Comparison of ENCODE assay signal across 17 cellular contexts in the genomic region with DNA sequence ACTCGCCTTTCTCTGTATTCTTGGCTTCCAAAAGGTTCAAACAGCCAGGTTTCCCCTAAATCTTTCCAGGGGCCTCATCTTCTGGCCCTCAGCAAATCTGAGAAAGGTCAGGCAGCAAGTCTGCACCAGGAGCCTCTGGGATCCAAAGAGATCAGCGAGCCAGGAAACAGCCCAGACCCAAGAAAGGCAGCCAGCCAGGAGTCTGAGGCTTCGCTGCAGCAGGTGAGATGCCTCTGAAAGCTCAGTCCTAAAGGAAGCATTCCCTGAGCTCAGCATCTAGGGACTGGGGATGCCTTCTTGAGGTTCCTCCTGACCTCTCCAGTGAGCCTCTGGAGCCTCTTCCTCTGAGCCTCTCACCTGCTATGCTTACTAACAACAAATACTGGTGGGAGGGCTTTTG.
DNase-seq lines count a peak whose midpoint lies in the region; ATAC-seq and TF ChIP-seq lines count a peak whose summit lies in the region.
"Had no signal": no experiment of that assay in that cellular context is flagged by ENCODE, and none has a peak within 500 bp of the region (broad histone marks: within the 10 kb centered on the region; RNA-seq: fewer than 3 reads in every experiment).

No MANE protein-coding gene starts in this region.

- H3K4me1 Mint-ChIP-seq in endodermal cell = peaks cover 8% of the 10 kb centered on the region
- H3K4me1 Mint-ChIP-seq in stimulated activated effector memory CD8-positive, alpha-beta T cell treated with anti-CD3 and anti-CD28 coated beads, Interleukin-12 subunit alpha, Interleukin-12 subunit beta, amount 100 ng/mL, for 72 hours = no peaks in the 10 kb centered on the region

- H4K20me1 ChIP-seq in neural cell (ENCODE audit: insufficient read depth) = no peaks in the 10 kb centered on the region

- H3K36me3 ChIP-seq in cardiac muscle cell (no peaks in the 10 kb centered on the region), endodermal cell (ENCODE audit: control insufficient read depth, insufficient read depth, low read length) (no peaks in the 10 kb centered on the region), neural cell (ENCODE audit: insufficient read depth, low read length) (no peaks in the 10 kb centered on the region), vagina (no peaks in the 10 kb centered on the region)

- H3K9me3 ChIP-seq in cardiac muscle cell (ENCODE audit: low read depth) = no peaks in the 10 kb centered on the region
- no peaks in the 10 kb centered on the region for H3K9me3 ChIP-seq in endodermal cell (ENCODE audit: control insufficient read depth, low read length)
- H3K9me3 ChIP-seq in neural cell (ENCODE audit: low read length) = no peaks in the 10 kb centered on the region
- H3K9me3 ChIP-seq in vagina = no peaks in the 10 kb centered on the region

- no peak overlapping the region for H3K9ac ChIP-seq in endodermal cell (ENCODE audit: extremely low read depth, low read length, poor library complexity, severe bottlenecking)
- no peak overlapping the region for H3K9ac ChIP-seq in neural cell (ENCODE audit: low read length)

- ATAC-seq in HG03442 (IDR thresholded peaks at IDR 0.05; ENCODE audit: unreplicated experiment) = no peak
- ATAC-seq in stimulated activated effector memory CD8-positive, alpha-beta T cell treated with anti-CD3 and anti-CD28 coated beads, Interleukin-12 subunit alpha, Interleukin-12 subunit beta, amount 100 ng/mL, for 72 hours = no peak

- H3K4me3 ChIP-seq in cardiac muscle cell (no peak overlapping the region), endodermal cell (ENCODE audit: low read length) (no peak overlapping the region), neural cell (ENCODE audit: low read length) (peak overlapping the region; percentile 36), vagina (no peak overlapping the region)

- no peaks in the 10 kb centered on the region for H3F3A ChIP-seq in neural cell (ENCODE audit: insufficient read depth, low read length, poor library complexity, severe bottlenecking)

- no peaks in the 10 kb centered on the region for H3K9me3 Mint-ChIP-seq in endodermal cell
- no peaks in the 10 kb centered on the region for H3K9me3 Mint-ChIP-seq in stimulated activated effector memory CD8-positive, alpha-beta T cell treated with anti-CD3 and anti-CD28 coated beads, Interleukin-12 subunit alpha, Interleukin-12 subunit beta, amount 100 ng/mL, for 72 hours
- H3K9me3 Mint-ChIP-seq: CD4-positive, alpha-beta memory T cell had no signal

- H3K9me2 ChIP-seq in neural cell (ENCODE audit: insufficient read depth, low read length) = no peaks in the 10 kb centered on the region

- TF ChIP-seq EP300 in neural cell (conservative IDR thresholded peaks at IDR 0.05; ENCODE audit: poor library complexity, severe bottlenecking) = no peak

- no peaks in the 10 kb centered on the region for H3K79me2 ChIP-seq in neural cell (replicated peaks; ENCODE audit: insufficient read depth, low read length)

- no peak for TF ChIP-seq POLR2A in vagina (IDR thresholded peaks at IDR 0.05)

- TF ChIP-seq CTCF in cardiac muscle cell (IDR thresholded peaks at IDR 0.05; ENCODE audit: low read depth, low read length) (no peak), endodermal cell (conservative IDR thresholded peaks at IDR 0.05) (no peak), neural cell (IDR thresholded peaks at IDR 0.05; ENCODE audit: poor library complexity, severe bottlenecking) (no peak), vagina (IDR thresholded peaks at IDR 0.05) (no peak)

- peaks cover 30% of the 10 kb centered on the region for H3K27me3 Mint-ChIP-seq in endodermal cell (ENCODE audit: insufficient read depth)

- DNase-seq in cardiac muscle cell (ENCODE audit: low read depth in 1 of 2, low spot score in 1 of 2) (no peak), cardiac septum (ENCODE audit: low spot score) (no peak), endodermal cell (peak; percentile 35), vagina (ENCODE audit: extremely low spot score in 2 of 2) (peak; percentile 44 to 58), SKM-1 treated with dmso at 0.1 percent for 144 hours (lab: John Stamatoyannopoulos, UW; ENCODE audit: unreplicated experiment) (no peak)
- no peak for DNase-seq in stimulated activated effector memory CD8-positive, alpha-beta T cell treated with anti-CD3 and anti-CD28 coated beads, Interleukin-12 subunit alpha, Interleukin-12 subunit beta, amount 100 ng/mL, for 72 hours (ENCODE audit: low spot score in 2 of 2)
- DNase-seq: C1 segment of cervical spinal cord; Calu3; CD4-positive, alpha-beta memory T cell; COR-L47; DMS53; DMS79 treated with DMSO at 0.1 percent for 48 hours; GF-D8; GOT3; HCEC 1CT had no signal

- H3K27ac ChIP-seq in cardiac muscle cell = peak overlapping the region; percentile 46
- no peak overlapping the region for H3K27ac ChIP-seq in endodermal cell (ENCODE audit: low read depth, low read length)
- peak overlapping the region; percentile 50 for H3K27ac ChIP-seq in neural cell (ENCODE audit: low read length)
- H3K27ac ChIP-seq in vagina = no peak overlapping the region

- no peak overlapping the region for H3K4me3 Mint-ChIP-seq in endodermal cell
- H3K4me3 Mint-ChIP-seq in stimulated activated effector memory CD8-positive, alpha-beta T cell treated with anti-CD3 and anti-CD28 coated beads, Interleukin-12 subunit alpha, Interleukin-12 subunit beta, amount 100 ng/mL, for 72 hours = no peak overlapping the region
- H3K4me3 Mint-ChIP-seq: CD4-positive, alpha-beta memory T cell had no signal

- 93 to 96% methylated on average over 2 to 3 of the region's 3 CpGs for WGBS in endodermal cell (ENCODE audit: insufficient coverage in 1 of 2, insufficient read length in 1 of 2), 2 experiments

- intact Hi-C loops in cardiac septum (cut with DNase I) = no loop called here
- intact Hi-C loops in vagina (cut with DNase I) = no loop called here

- H3K27ac Mint-ChIP-seq in endodermal cell = no peak overlapping the region
- H3K27ac Mint-ChIP-seq in stimulated activated effector memory CD8-positive, alpha-beta T cell treated with anti-CD3 and anti-CD28 coated beads, Interleukin-12 subunit alpha, Interleukin-12 subunit beta, amount 100 ng/mL, for 72 hours = no peak overlapping the region

- H3K4me2 ChIP-seq in neural cell (ENCODE audit: low read length) = no peak overlapping the region

- H3K36me3 Mint-ChIP-seq in endodermal cell (ENCODE audit: low read depth) = no peaks in the 10 kb centered on the region
- no peaks in the 10 kb centered on the region for H3K36me3 Mint-ChIP-seq in stimulated activated effector memory CD8-positive, alpha-beta T cell treated with anti-CD3 and anti-CD28 coated beads, Interleukin-12 subunit alpha, Interleukin-12 subunit beta, amount 100 ng/mL, for 72 hours
- H3K36me3 Mint-ChIP-seq: CD4-positive, alpha-beta memory T cell had no signal

- no peak overlapping the region for H2AFZ ChIP-seq in neural cell (ENCODE audit: low read depth, low read length)

- H3K27me3 ChIP-seq in cardiac muscle cell (no peaks in the 10 kb centered on the region), endodermal cell (ENCODE audit: control insufficient read depth, insufficient read depth, low read length, poor library complexity, severe bottlenecking) (peaks cover 34% of the 10 kb centered on the region), neural cell (ENCODE audit: insufficient read depth, low read depth, low read length) (no peaks in the 10 kb centered on the region), vagina (no peaks in the 10 kb centered on the region)

- H3K4me1 ChIP-seq in cardiac muscle cell (ENCODE audit: low read depth) (peaks cover 22% of the 10 kb centered on the region), endodermal cell (ENCODE audit: control insufficient read depth, insufficient read depth, low read length) (peaks cover 7% of the 10 kb centered on the region), vagina (no peaks in the 10 kb centered on the region)

- TF ChIP-seq RAD21 in neural cell (conservative IDR thresholded peaks at IDR 0.05) = no peak

TF ChIP-seq in neural cell, 6 proteins besides CTCF, POLR2A, EP300 and RAD21:
- TF ChIP-seq SMC3 (conservative IDR thresholded peaks at IDR 0.05; ENCODE audit: poor library complexity) (no peak), POLR2AphosphoS5 (IDR thresholded peaks at IDR 0.05) (no peak), REST (IDR thresholded peaks at IDR 0.05; ENCODE audit: borderline replicate concordance) (no peak), MXI1 (conservative IDR thresholded peaks at IDR 0.05; ENCODE audit: poor library complexity, severe bottlenecking) (no peak), EZH2 (IDR thresholded peaks at IDR 0.05; ENCODE audit: borderline replicate concordance, insufficient read depth, low read length, poor library complexity, severe bottlenecking) (no peak), TAF1 (IDR thresholded peaks at IDR 0.05; ENCODE audit: low read depth) (no peak)
TF ChIP-seq in neural cell: peak in this region for 0.

Comparison
In these comparisons a context has a peak if more than half of its experiments do, and no peak if none do; other contexts are left out.
1. DNase-seq: peak in endodermal cell (single experiment) and vagina (2 of 2); none in cardiac muscle cell (0 of 2), cardiac septum (single experiment), SKM-1 treated with dmso at 0.1 percent for 144 hours (single experiment) and stimulated activated effector memory CD8-positive, alpha-beta T cell treated with anti-CD3 and anti-CD28 coated beads, Interleukin-12 subunit alpha, Interleukin-12 subunit beta, amount 100 ng/mL, for 72 hours (0 of 2).
2. H3K27ac ChIP-seq: peak in cardiac muscle cell (single experiment) and neural cell (single experiment); none in endodermal cell (single experiment) and vagina (single experiment).